In genomic region chr21:36203603-36203889, GRCh38 we compare ENCODE assay signal across 1 cellular context.
TF ChIP-seq lines count a peak whose summit lies in the region.

No MANE protein-coding gene starts in this region.

TF ChIP-seq in HEK293, 187 proteins besides CTCF, POLR2A, EP300 and RAD21 (continued from another document):
- TF ChIP-seq, protein P1, sequence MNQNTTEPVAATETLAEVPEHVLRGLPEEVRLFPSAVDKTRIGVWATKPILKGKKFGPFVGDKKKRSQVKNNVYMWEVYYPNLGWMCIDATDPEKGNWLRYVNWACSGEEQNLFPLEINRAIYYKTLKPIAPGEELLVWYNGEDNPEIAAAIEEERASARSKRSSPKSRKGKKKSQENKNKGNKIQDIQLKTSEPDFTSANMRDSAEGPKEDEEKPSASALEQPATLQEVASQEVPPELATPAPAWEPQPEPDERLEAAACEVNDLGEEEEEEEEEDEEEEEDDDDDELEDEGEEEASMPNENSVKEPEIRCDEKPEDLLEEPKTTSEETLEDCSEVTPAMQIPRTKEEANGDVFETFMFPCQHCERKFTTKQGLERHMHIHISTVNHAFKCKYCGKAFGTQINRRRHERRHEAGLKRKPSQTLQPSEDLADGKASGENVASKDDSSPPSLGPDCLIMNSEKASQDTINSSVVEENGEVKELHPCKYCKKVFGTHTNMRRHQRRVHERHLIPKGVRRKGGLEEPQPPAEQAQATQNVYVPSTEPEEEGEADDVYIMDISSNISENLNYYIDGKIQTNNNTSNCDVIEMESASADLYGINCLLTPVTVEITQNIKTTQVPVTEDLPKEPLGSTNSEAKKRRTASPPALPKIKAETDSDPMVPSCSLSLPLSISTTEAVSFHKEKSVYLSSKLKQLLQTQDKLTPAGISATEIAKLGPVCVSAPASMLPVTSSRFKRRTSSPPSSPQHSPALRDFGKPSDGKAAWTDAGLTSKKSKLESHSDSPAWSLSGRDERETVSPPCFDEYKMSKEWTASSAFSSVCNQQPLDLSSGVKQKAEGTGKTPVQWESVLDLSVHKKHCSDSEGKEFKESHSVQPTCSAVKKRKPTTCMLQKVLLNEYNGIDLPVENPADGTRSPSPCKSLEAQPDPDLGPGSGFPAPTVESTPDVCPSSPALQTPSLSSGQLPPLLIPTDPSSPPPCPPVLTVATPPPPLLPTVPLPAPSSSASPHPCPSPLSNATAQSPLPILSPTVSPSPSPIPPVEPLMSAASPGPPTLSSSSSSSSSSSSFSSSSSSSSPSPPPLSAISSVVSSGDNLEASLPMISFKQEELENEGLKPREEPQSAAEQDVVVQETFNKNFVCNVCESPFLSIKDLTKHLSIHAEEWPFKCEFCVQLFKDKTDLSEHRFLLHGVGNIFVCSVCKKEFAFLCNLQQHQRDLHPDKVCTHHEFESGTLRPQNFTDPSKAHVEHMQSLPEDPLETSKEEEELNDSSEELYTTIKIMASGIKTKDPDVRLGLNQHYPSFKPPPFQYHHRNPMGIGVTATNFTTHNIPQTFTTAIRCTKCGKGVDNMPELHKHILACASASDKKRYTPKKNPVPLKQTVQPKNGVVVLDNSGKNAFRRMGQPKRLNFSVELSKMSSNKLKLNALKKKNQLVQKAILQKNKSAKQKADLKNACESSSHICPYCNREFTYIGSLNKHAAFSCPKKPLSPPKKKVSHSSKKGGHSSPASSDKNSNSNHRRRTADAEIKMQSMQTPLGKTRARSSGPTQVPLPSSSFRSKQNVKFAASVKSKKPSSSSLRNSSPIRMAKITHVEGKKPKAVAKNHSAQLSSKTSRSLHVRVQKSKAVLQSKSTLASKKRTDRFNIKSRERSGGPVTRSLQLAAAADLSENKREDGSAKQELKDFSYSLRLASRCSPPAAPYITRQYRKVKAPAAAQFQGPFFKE (tag by site-specific recombination; IDR thresholded peaks at IDR 0.05; ENCODE audit: borderline replicate concordance) = no peak
- TF ChIP-seq ZNF239 (tag by site-specific recombination; IDR thresholded peaks at IDR 0.05) = no peak
- no peak for TF ChIP-seq KLF7 (tag by site-specific recombination; IDR thresholded peaks at IDR 0.05; ENCODE audit: borderline replicate concordance)
- TF ChIP-seq ZNF311 (tag by site-specific recombination; IDR thresholded peaks at IDR 0.05; ENCODE audit: borderline replicate concordance) = no peak
- TF ChIP-seq, protein P2, sequence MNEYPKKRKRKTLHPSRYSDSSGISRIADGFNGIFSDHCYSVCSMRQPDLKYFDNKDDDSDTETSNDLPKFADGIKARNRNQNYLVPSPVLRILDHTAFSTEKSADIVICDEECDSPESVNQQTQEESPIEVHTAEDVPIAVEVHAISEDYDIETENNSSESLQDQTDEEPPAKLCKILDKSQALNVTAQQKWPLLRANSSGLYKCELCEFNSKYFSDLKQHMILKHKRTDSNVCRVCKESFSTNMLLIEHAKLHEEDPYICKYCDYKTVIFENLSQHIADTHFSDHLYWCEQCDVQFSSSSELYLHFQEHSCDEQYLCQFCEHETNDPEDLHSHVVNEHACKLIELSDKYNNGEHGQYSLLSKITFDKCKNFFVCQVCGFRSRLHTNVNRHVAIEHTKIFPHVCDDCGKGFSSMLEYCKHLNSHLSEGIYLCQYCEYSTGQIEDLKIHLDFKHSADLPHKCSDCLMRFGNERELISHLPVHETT (tag by site-specific recombination; IDR thresholded peaks at IDR 0.05) = 0 out of 2 replicates have a peak, but pooled peaks have one; percentile 17
- TF ChIP-seq ZBTB7A (tag by site-specific recombination; IDR thresholded peaks at IDR 0.05; ENCODE audit: low read depth) = no peak
- TF ChIP-seq ZNF274 (IDR thresholded peaks at IDR 0.05; ENCODE audit: low read length) = no peak
- no peak for TF ChIP-seq ZNF274 (tag by site-specific recombination; IDR thresholded peaks at IDR 0.05; ENCODE audit: borderline replicate concordance)
- TF ChIP-seq ZNF449 (tag by site-specific recombination; IDR thresholded peaks at IDR 0.05) = no peak
- 0 out of 2 replicates have a peak, but pooled peaks have one; percentile 40 for TF ChIP-seq ZEB2 (tag by site-specific recombination; IDR thresholded peaks at IDR 0.05)
- TF ChIP-seq ZFP3 (tag by site-specific recombination; IDR thresholded peaks at IDR 0.05; ENCODE audit: low read depth) = no peak
- no peak for TF ChIP-seq BCL11B (tag by site-specific recombination; IDR thresholded peaks at IDR 0.05; ENCODE audit: low read depth)
